Comparison of ENCODE assay signal across 9 cellular contexts in the genomic region with DNA sequence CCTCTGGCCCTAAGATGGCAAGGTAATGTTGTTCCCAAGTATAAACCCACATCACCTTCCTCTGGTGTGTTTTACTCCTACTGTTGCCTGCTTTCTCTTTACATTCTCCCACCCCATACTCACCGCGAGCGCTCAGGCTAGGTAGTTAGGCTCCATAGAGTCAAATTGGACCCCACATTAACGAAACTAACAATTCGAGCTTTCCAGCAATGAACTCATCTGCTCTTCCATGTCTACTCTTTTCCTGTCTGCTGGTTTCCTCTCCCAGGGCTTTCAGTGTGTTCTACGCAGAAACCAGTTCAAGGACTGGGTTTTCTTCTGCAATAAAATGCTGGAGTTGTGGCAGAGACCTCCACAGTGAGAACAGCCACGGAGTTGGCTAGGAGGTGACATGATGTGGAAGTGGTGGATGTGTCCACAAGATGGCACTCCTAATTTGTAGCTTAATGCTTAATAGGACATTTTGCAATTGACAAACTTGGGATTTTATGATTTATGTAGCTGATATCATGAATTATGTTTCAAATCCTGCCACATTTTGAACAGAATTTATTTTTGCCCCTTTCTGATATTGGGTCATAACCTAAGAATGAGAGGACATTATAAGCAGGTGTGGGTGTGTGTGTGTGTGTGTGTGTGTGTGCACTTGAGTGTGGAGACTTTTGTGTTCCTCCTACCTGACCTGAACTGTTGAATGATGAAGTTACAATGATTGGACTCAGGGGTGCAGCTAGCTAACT. TPM values are rescaled to one million over a fixed set of nuclear protein-coding genes. Genes with fewer than 3 reads are reported as not detected.
DNase-seq lines count a peak whose midpoint lies in the region; ATAC-seq, FAIRE-seq and TF ChIP-seq lines count a peak whose summit lies in the region.
"Had no signal": no experiment of that assay in that cellular context is flagged by ENCODE, and none has a peak within 500 bp of the region (broad histone marks: within the 10 kb centered on the region; RNA-seq: fewer than 3 reads in every experiment).

No MANE protein-coding gene starts in this region.

- ATAC-seq in GM18861 (IDR thresholded peaks at IDR 0.05; ENCODE audit: unreplicated experiment) (no peak), HG03460 (IDR thresholded peaks at IDR 0.05; ENCODE audit: unreplicated experiment) (no peak)

- H3K27me3 ChIP-seq in BE2C (no peaks in the 10 kb centered on the region; the same call in 1 of the 2 replicates), duodenal mucosa (ENCODE audit: control insufficient read depth in 1 of 2, insufficient read depth in 2 of 2, low read length in 2 of 2) (no peaks in the 10 kb centered on the region)
- H3K27me3 ChIP-seq: SJSA1 had no signal

- FAIRE-seq in RCC 7860 (lab: Jason Lieb, UNC): no peak

- no peak overlapping the region for H3K27ac Mint-ChIP-seq in osteocyte (ENCODE audit: unreplicated experiment)

- H3K36me3 Mint-ChIP-seq in osteocyte (ENCODE audit: unreplicated experiment): peaks cover 3% of the 10 kb centered on the region

- no peak overlapping the region for H3K27ac ChIP-seq in duodenal mucosa (ENCODE audit: low read depth, low read length)
- H3K27ac ChIP-seq: SJSA1 had no signal

- H3K27me3 Mint-ChIP-seq in osteocyte (ENCODE audit: unreplicated experiment): peaks cover 5% of the 10 kb centered on the region

- H3K4me1 ChIP-seq in BE2C (peaks cover 5% of the 10 kb centered on the region; the same call in 1 of the 2 replicates), duodenal mucosa (ENCODE audit: control insufficient read depth in 1 of 2, insufficient read depth in 2 of 2, low read length in 2 of 2) (peaks cover 34 to 47% of the 10 kb centered on the region in 2 donors)

- peak overlapping the region; percentile 51 for H3K4me3 Mint-ChIP-seq in osteocyte (ENCODE audit: unreplicated experiment)

- H3K9ac ChIP-seq in duodenal mucosa (ENCODE audit: low read depth in 1 of 2, low read length in 2 of 2): no peak overlapping the region

- TF ChIP-seq CTCF in BE2C (IDR thresholded peaks at IDR 0.05; ENCODE audit: low read depth, low read length) (peak; percentile 59), GM12873 (IDR thresholded peaks at IDR 0.05; ENCODE audit: insufficient read depth, low read depth, low read length, missing control alignments) (peak; percentile 57), osteocyte (IDR thresholded peaks at IDR 0.05) (peak; percentile 57)

- peak; percentile 27 for DNase-seq in BE2C
- DNase-seq in RPMI8226: peak; percentile 53
- DNase-seq in osteocyte (ENCODE audit: extremely low spot score, unreplicated experiment): no peak
- no peak for DNase-seq in RCC 7860 (ENCODE audit: low spot score)

- H3K36me3 ChIP-seq in BE2C: peaks cover 8% of the 10 kb centered on the region
- H3K36me3 ChIP-seq in duodenal mucosa (ENCODE audit: control insufficient read depth in 1 of 2, insufficient read depth in 2 of 2, low read length in 2 of 2): peaks cover 0 to 2% of the 10 kb centered on the region in 2 donors

- H3K9me3 ChIP-seq in BE2C (no peaks in the 10 kb centered on the region), duodenal mucosa (ENCODE audit: control insufficient read depth in 1 of 2, low read length in 2 of 2) (no peaks in the 10 kb centered on the region)
- H3K9me3 ChIP-seq: SJSA1 had no signal

- H3K4me3 ChIP-seq in BE2C (ENCODE audit: low read depth, low read length): no peak overlapping the region
- peak overlapping the region; percentile 0 to 93 for H3K4me3 ChIP-seq in duodenal mucosa (ENCODE audit: low read depth in 1 of 2, low read length in 2 of 2)
- H3K4me3 ChIP-seq: SJSA1 had no signal

- peaks cover 28% of the 10 kb centered on the region for H3K4me1 Mint-ChIP-seq in osteocyte (ENCODE audit: unreplicated experiment)

- no peaks in the 10 kb centered on the region for H3K9me3 Mint-ChIP-seq in osteocyte (ENCODE audit: unreplicated experiment)

RNA-seq across cellular contexts. Expression of a gene that starts 2.2 kb away (rescaled TPM):
- 341 TPM for polyA plus RNA-seq in BE2C (2012; ENCODE audit: insufficient read depth, insufficient read length, low read depth)
- 187 and 200 TPM in 2 replicates for total RNA-seq in osteocyte

RNA-seq across cellular contexts. Expression of a gene that starts 50.0 kb away (rescaled TPM):
- not detected for polyA plus RNA-seq in BE2C (2012; ENCODE audit: insufficient read depth, insufficient read length, low read depth)
- not detected in 2 replicates for total RNA-seq in osteocyte
- total RNA-seq: SJSA1 had no signal

RNA-seq across cellular contexts. Expression of a gene that starts 57.0 kb away (rescaled TPM):
- polyA plus RNA-seq in BE2C (2012; ENCODE audit: insufficient read depth, insufficient read length, low read depth): 10.7 TPM
- 12.4 and 16.8 TPM in 2 replicates for total RNA-seq in osteocyte

Comparison
In these comparisons a context has a peak if more than half of its experiments do, and no peak if none do; other contexts are left out.
1. DNase-seq: peak in BE2C (single experiment) and RPMI8226 (single experiment); none in osteocyte (single experiment) and RCC 7860 (single experiment).
2. Peak in every context shown above with its lines, with median percentiles within 50 percentile points of each other: CTCF ChIP-seq.